8 cellular contexts compared by ENCODE assay signal in the genomic region with DNA sequence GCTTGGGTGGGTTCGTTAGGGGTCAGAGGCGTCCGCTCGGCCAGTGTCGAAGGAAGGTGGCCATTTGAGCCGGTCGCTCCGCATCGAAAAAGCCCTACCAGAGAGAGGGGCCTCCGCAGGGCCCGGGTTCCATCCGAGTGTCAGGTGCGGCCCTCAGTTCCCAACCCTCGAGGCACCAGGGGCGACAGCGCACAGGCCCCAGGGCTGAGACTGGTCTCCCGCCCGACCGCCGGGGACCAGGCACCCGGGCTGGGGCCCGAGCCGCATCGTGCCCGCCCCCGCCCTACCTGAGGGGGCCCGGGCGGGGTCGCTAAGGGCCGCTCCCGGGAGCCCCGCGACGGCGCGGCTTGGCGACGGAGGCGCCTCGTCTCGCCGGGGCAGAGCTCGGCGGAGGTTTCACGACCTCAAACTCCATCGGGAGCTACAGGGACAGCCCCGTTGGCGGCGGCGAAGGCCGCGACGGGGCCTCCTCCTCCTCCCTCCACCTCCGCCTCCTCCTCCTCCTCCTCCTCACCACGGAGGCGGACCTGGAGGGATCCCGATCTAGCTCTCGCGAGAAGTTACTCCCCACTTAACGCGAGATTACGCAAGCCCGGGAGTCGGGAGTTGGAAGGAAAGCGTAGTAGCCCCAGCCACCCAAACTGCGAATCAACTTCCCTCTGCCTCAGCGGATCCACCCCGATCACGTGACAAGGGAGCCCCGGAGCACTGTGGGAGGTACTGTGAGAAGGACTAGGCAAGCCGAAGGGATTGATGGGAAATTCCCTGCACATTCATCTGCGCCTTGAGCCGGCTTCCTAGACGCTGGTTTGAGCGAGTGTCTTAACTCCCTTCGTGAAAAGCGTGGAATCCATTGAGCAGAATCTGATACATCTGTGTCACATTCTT. TPM values are rescaled to one million over a fixed set of nuclear protein-coding genes. Genes with fewer than 3 reads are reported as not detected.
DNase-seq lines count a peak whose midpoint lies in the region; ATAC-seq and TF ChIP-seq lines count a peak whose summit lies in the region.

A gene with protein sequence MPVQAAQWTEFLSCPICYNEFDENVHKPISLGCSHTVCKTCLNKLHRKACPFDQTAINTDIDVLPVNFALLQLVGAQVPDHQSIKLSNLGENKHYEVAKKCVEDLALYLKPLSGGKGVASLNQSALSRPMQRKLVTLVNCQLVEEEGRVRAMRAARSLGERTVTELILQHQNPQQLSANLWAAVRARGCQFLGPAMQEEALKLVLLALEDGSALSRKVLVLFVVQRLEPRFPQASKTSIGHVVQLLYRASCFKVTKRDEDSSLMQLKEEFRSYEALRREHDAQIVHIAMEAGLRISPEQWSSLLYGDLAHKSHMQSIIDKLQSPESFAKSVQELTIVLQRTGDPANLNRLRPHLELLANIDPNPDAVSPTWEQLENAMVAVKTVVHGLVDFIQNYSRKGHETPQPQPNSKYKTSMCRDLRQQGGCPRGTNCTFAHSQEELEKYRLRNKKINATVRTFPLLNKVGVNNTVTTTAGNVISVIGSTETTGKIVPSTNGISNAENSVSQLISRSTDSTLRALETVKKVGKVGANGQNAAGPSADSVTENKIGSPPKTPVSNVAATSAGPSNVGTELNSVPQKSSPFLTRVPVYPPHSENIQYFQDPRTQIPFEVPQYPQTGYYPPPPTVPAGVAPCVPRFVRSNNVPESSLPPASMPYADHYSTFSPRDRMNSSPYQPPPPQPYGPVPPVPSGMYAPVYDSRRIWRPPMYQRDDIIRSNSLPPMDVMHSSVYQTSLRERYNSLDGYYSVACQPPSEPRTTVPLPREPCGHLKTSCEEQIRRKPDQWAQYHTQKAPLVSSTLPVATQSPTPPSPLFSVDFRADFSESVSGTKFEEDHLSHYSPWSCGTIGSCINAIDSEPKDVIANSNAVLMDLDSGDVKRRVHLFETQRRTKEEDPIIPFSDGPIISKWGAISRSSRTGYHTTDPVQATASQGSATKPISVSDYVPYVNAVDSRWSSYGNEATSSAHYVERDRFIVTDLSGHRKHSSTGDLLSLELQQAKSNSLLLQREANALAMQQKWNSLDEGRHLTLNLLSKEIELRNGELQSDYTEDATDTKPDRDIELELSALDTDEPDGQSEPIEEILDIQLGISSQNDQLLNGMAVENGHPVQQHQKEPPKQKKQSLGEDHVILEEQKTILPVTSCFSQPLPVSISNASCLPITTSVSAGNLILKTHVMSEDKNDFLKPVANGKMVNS (minus strand): TSS at position 537 of the 888 bp plus-strand sequence. CDS start 7,850 bp downstream, outside the sequence.

- H3K36me3 Mint-ChIP-seq in activated T-helper 17 cell treated with anti-CD3 and anti-CD28 coated beads, Interleukin-2, amount 50 U/mL, for 72 hours (ENCODE audit: low read depth): peaks cover 45% of the 10 kb centered on the region
- H3K36me3 Mint-ChIP-seq in naive B cell: no peaks in the 10 kb centered on the region
- peaks cover 19% of the 10 kb centered on the region for H3K36me3 Mint-ChIP-seq in stimulated activated memory B cell treated with anti-CD40 and anti-IgM and Interleukin-4, amounts not matched to agents 10 μg/mL and 1 μg/mL and 100 μg/mL, for 72 hours

- no peaks in the 10 kb centered on the region for H3K27me3 Mint-ChIP-seq in activated T-helper 17 cell treated with anti-CD3 and anti-CD28 coated beads, Interleukin-2, amount 50 U/mL, for 72 hours
- no peaks in the 10 kb centered on the region for H3K27me3 Mint-ChIP-seq in naive B cell
- H3K27me3 Mint-ChIP-seq in stimulated activated memory B cell treated with anti-CD40 and anti-IgM and Interleukin-4, amounts not matched to agents 10 μg/mL and 1 μg/mL and 100 μg/mL, for 72 hours: no peaks in the 10 kb centered on the region

- CTCF ChIA-PET in RWPE1 (lab: Yijun Ruan, JAX): no interaction called here

- no peak for TF ChIP-seq CTCF in LNCaP clone FGC (IDR thresholded peaks at IDR 0.05; ENCODE audit: control insufficient read depth, extremely low read depth, insufficient read depth)
- TF ChIP-seq CTCF in RWPE1 (conservative IDR thresholded peaks at IDR 0.05; ENCODE audit: low read depth): no peak

- POLR2A ChIA-PET in RWPE1 (lab: Yijun Ruan, JAX; ENCODE audit: low non-redundant PET): interaction anchor here (0.5 to 2.2 kb wide), 3 partner anchors 8 to 47 kb away, joined by 7 to 12 read pairs (median 11); a partner anchor contains a TSS

- H3K4me3 ChIP-seq in LNCaP clone FGC (ENCODE audit: low read depth, low read length): peak within 1 kb of the TSS; percentile 93

- H3K4me3 Mint-ChIP-seq in activated T-helper 17 cell treated with anti-CD3 and anti-CD28 coated beads, Interleukin-2, amount 50 U/mL, for 72 hours: peak within 1 kb of the TSS; percentile 84
- H3K4me3 Mint-ChIP-seq in naive B cell: peak within 1 kb of the TSS; percentile 88 to 96 (median 94)
- peak within 1 kb of the TSS; percentile 86 for H3K4me3 Mint-ChIP-seq in stimulated activated memory B cell treated with anti-CD40 and anti-IgM and Interleukin-4, amounts not matched to agents 10 μg/mL and 1 μg/mL and 100 μg/mL, for 72 hours

- H3K9me3 Mint-ChIP-seq in activated T-helper 17 cell treated with anti-CD3 and anti-CD28 coated beads, Interleukin-2, amount 50 U/mL, for 72 hours: no peaks in the 10 kb centered on the region
- H3K9me3 Mint-ChIP-seq in naive B cell: peaks cover 0 to 2% (median 0%) of the 10 kb centered on the region in 7 donors
- no peaks in the 10 kb centered on the region for H3K9me3 Mint-ChIP-seq in stimulated activated memory B cell treated with anti-CD40 and anti-IgM and Interleukin-4, amounts not matched to agents 10 μg/mL and 1 μg/mL and 100 μg/mL, for 72 hours

- H3K4me1 Mint-ChIP-seq in activated T-helper 17 cell treated with anti-CD3 and anti-CD28 coated beads, Interleukin-2, amount 50 U/mL, for 72 hours: no peaks in the 10 kb centered on the region
- peaks cover 19 to 40% (median 21%) of the 10 kb centered on the region in 3 donors for H3K4me1 Mint-ChIP-seq in naive B cell
- H3K4me1 Mint-ChIP-seq in stimulated activated memory B cell treated with anti-CD40 and anti-IgM and Interleukin-4, amounts not matched to agents 10 μg/mL and 1 μg/mL and 100 μg/mL, for 72 hours: peaks cover 15% of the 10 kb centered on the region

- H3K27ac ChIP-seq in RWPE1: peak within 1 kb of the TSS; percentile 94

- ATAC-seq in activated T-helper 17 cell treated with anti-CD3 and anti-CD28 coated beads, Interleukin-2, amount 50 U/mL, for 72 hours (replicated peaks): peak; percentile 92
- ATAC-seq in naive B cell (ENCODE audit: low read depth in 2 of 2): peak; percentile 81 to 87
- ATAC-seq in stimulated activated memory B cell treated with anti-CD40 and anti-IgM and Interleukin-4, amounts not matched to agents 10 μg/mL and 1 μg/mL and 100 μg/mL, for 72 hours: peak; percentile 98

- peak within 1 kb of the TSS; percentile 89 for H3K27ac Mint-ChIP-seq in activated T-helper 17 cell treated with anti-CD3 and anti-CD28 coated beads, Interleukin-2, amount 50 U/mL, for 72 hours
- peak within 1 kb of the TSS; percentile 94 to 98 (median 98) for H3K27ac Mint-ChIP-seq in naive B cell
- H3K27ac Mint-ChIP-seq in stimulated activated memory B cell treated with anti-CD40 and anti-IgM and Interleukin-4, amounts not matched to agents 10 μg/mL and 1 μg/mL and 100 μg/mL, for 72 hours: peak within 1 kb of the TSS; percentile 95

- DNase-seq in EH (ENCODE audit: low read depth) (peak; percentile 100), GOT3 (lab: John Stamatoyannopoulos, UW) (peak; percentile 80), LNCaP clone FGC (ENCODE audit: low read depth) (peak; percentile 100), RWPE1 (ENCODE audit: low spot score) (peak; percentile 100), fibroblast of gingiva (ENCODE audit: low read depth) (peak; percentile 100), naive B cell (peak; percentile 96)

RNA-seq across cellular contexts. Expression of the gene that starts here (rescaled TPM):
- total RNA-seq in activated T-helper 17 cell treated with anti-CD3 and anti-CD28 coated beads, Interleukin-2, amount 50 U/mL, for 72 hours: 10 to 100 TPM; 41.2 to 46.5 TPM
- polyA plus RNA-seq in naive B cell (ENCODE audit: low read depth in 6 of 6): 10 to 100 TPM; 26.5 to 39.1 (median 33.1) TPM

Comparison
In these comparisons a context has a peak if more than half of its experiments do, and no peak if none do; other contexts are left out.
1. Peak in every context shown above with its lines: DNase-seq, ATAC-seq, H3K4me3 ChIP-seq and H3K27ac ChIP-seq.